13 cellular contexts compared by ENCODE assay signal in genomic region chr1:167360120-167360519, GRCh38.
"Had no signal": no experiment of that assay in that cellular context is flagged by ENCODE, and none has a peak within 500 bp of the region (broad histone marks: within the 10 kb centered on the region; RNA-seq: fewer than 3 reads in every experiment).

No MANE protein-coding gene starts in this region.

- DNase-seq: activated CD4-positive, alpha-beta memory T cell treated with anti-CD3 and anti-CD28 coated beads, Interleukin-2, amount 10 ng/mL, durations not matched to agents 7 days and 5 days; activated gamma-delta T cell treated with Interleukin-2 at 50 U/mL for 16 hours; activated T-cell treated with anti-CD3 and anti-CD28 coated beads, Interleukin-2, amount 50 U/mL, for 72 hours; body of pancreas; dermis blood vessel endothelial cell; foreskin keratinocyte; immature natural killer cell; naive thymus-derived CD8-positive, alpha-beta T cell; stomach had no signal

- H3K4me3 Mint-ChIP-seq: activated CD4-positive, alpha-beta memory T cell treated with anti-CD3 and anti-CD28 coated beads, Interleukin-2, amount 10 ng/mL, durations not matched to agents 7 days and 5 days; activated T-cell treated with anti-CD3 and anti-CD28 coated beads, Interleukin-2, amount 50 U/mL, for 72 hours; central memory CD8-positive, alpha-beta T cell; immature natural killer cell; naive thymus-derived CD8-positive, alpha-beta T cell had no signal

- H3K9me3 Mint-ChIP-seq: central memory CD8-positive, alpha-beta T cell; immature natural killer cell had no signal

- H3K27me3 Mint-ChIP-seq: activated CD4-positive, alpha-beta memory T cell treated with anti-CD3 and anti-CD28 coated beads, Interleukin-2, amount 10 ng/mL, durations not matched to agents 7 days and 5 days; central memory CD8-positive, alpha-beta T cell; naive thymus-derived CD8-positive, alpha-beta T cell had no signal

- H3K27ac Mint-ChIP-seq: activated CD4-positive, alpha-beta memory T cell treated with anti-CD3 and anti-CD28 coated beads, Interleukin-2, amount 10 ng/mL, durations not matched to agents 7 days and 5 days; activated T-cell treated with anti-CD3 and anti-CD28 coated beads, Interleukin-2, amount 50 U/mL, for 72 hours; immature natural killer cell; naive thymus-derived CD8-positive, alpha-beta T cell had no signal

- H3K36me3 ChIP-seq: right atrium auricular region, stomach, thoracic aorta had no signal

- H3K4me3 ChIP-seq: body of pancreas, right atrium auricular region, skin epidermis, stomach, thoracic aorta had no signal

- H3K4me1 ChIP-seq: body of pancreas, foreskin keratinocyte, right atrium auricular region, stomach had no signal

- H3K9me3 ChIP-seq: body of pancreas, right atrium auricular region, stomach, thoracic aorta had no signal

- H3K36me3 Mint-ChIP-seq: immature natural killer cell had no signal

- H3K27ac ChIP-seq: body of pancreas, foreskin keratinocyte, right atrium auricular region, skin epidermis, stomach, thoracic aorta had no signal

- H3K27me3 ChIP-seq: body of pancreas, foreskin keratinocyte, right atrium auricular region, stomach had no signal
